Comparison of ENCODE assay signal across 10 cellular contexts in the genomic region with DNA sequence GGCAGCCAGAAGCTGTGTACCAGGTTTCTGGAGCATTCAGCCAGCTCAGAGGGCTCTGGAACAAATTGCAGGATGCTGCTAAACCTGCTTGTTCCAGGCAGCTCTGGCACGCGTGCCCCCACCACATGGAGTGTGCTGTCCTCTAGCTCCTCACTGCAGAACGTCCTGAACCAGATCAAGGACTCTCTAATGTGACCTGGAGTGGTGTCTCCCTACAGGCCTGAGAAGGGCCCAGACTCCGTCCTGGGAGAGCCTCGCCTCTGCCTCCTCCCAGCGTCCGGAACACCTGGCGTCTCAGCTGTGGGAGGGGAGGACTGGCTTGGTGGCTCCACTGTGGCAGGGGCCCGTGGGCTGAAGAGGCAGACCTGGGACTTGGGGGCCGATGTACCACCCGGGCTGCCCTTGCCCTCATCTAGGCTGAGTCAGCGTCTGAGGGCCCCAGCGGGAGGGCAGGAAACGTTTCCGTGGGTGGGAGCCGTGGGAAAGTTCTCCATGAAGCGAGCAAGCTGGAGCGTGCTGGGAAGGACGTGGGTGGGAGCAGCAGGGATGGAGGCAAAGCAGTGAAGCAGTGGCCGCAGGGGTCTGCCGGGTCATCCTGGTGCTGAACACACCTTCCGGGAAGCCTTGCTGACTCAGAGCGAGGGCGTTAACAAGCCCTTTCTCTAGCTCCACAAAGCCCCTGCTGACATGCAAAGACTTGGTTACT.
DNase-seq lines count a peak whose midpoint lies in the region; ATAC-seq and TF ChIP-seq lines count a peak whose summit lies in the region.
"Had no signal": no experiment of that assay in that cellular context is flagged by ENCODE, and none has a peak within 500 bp of the region (broad histone marks: within the 10 kb centered on the region; RNA-seq: fewer than 3 reads in every experiment).

No MANE protein-coding gene starts in this region.

- no peak for TF ChIP-seq EP300 in esophagus muscularis mucosa (IDR thresholded peaks at IDR 0.05)

- no peaks in the 10 kb centered on the region for H3K9me3 ChIP-seq in BLaER1 treated with 17β-estradiol and CSF1 and Interleukin-3, amounts not matched to agents 10 nM and 100 nM (replicated peaks in 1 of 11)
- no peaks in the 10 kb centered on the region for H3K9me3 ChIP-seq in NT2/D1 (ENCODE audit: insufficient read depth, low read length)
- no peaks in the 10 kb centered on the region for H3K9me3 ChIP-seq in neural progenitor cell (ENCODE audit: low read depth)
- H3K9me3 ChIP-seq in esophagus muscularis mucosa: no peaks in the 10 kb centered on the region

- H3K4me3 Mint-ChIP-seq in neural progenitor cell: no peak overlapping the region

- H3F3A ChIP-seq in neural progenitor cell (ENCODE audit: low read depth): no peaks in the 10 kb centered on the region

- peaks cover 4% of the 10 kb centered on the region for H3K27me3 Mint-ChIP-seq in neural progenitor cell (ENCODE audit: insufficient read depth, low read depth)

- intact Hi-C loops in esophagus muscularis mucosa (cut with DNase I): no loop called here

- TF ChIP-seq CTCF in fibroblast of mammary gland (conservative IDR thresholded peaks at IDR 0.05; ENCODE audit: control insufficient read depth, insufficient read depth, low read depth, low read length): no peak
- no peak for TF ChIP-seq CTCF in neural progenitor cell (IDR thresholded peaks at IDR 0.05)
- no peak for TF ChIP-seq CTCF in esophagus muscularis mucosa (IDR thresholded peaks at IDR 0.05)

- peaks cover 0 to 16% (median 4%) of the 10 kb centered on the region in 10 experiments; a peak in 10 of 20 replicates for H3K4me1 ChIP-seq in BLaER1 treated with 17β-estradiol and CSF1 and Interleukin-3, amounts not matched to agents 10 nM and 100 nM
- H3K4me1 ChIP-seq in NT2/D1 (ENCODE audit: insufficient read depth, insufficient read length) (peaks cover 10% of the 10 kb centered on the region), neural progenitor cell (peaks cover 7% of the 10 kb centered on the region), esophagus muscularis mucosa (peaks cover 0 to 4% (median 0%) of the 10 kb centered on the region in 4 donors)

- no peaks in the 10 kb centered on the region for H3K36me3 ChIP-seq in BLaER1 treated with 17β-estradiol and CSF1 and Interleukin-3, amounts not matched to agents 10 nM and 100 nM
- H3K36me3 ChIP-seq in NT2/D1 (ENCODE audit: insufficient read depth, insufficient read length, low read length) (no peaks in the 10 kb centered on the region), neural progenitor cell (no peaks in the 10 kb centered on the region), esophagus muscularis mucosa (no peaks in the 10 kb centered on the region)

- H3K27ac Mint-ChIP-seq in neural progenitor cell: no peak overlapping the region

- ATAC-seq in HG03196 (IDR thresholded peaks at IDR 0.05; ENCODE audit: unreplicated experiment): no peak

- no peak overlapping the region for H3K27ac ChIP-seq in BLaER1 treated with 17β-estradiol and CSF1 and Interleukin-3, amounts not matched to agents 10 nM and 100 nM
- H3K27ac ChIP-seq in neural progenitor cell (no peak overlapping the region), esophagus muscularis mucosa (replicated peaks in 1 of 4) (no peak overlapping the region)

- H4K20me1 ChIP-seq in BLaER1 treated with 17β-estradiol and CSF1 and Interleukin-3, amounts not matched to agents 10 nM and 100 nM: no peaks in the 10 kb centered on the region; a peak in 1 of 22 replicates
- H4K20me1 ChIP-seq in neural progenitor cell (ENCODE audit: low read depth): no peaks in the 10 kb centered on the region

- DNase-seq in NT2/D1 (ENCODE audit: low read depth, low spot score) (peak; percentile 27), fibroblast of mammary gland (ENCODE audit: low read depth) (peak; percentile 97), neural progenitor cell (ENCODE audit: low spot score) (peak; percentile 48), midbrain (lab: John Stamatoyannopoulos, UW) (no peak), esophagus muscularis mucosa (ENCODE audit: extremely low spot score) (no peak), KG1 (lab: John Stamatoyannopoulos, UW) (no peak)
- DNase-seq: activated gamma-delta T cell treated with Interleukin-2 at 50 U/mL for 16 hours, DMS79 treated with DMSO at 0.1 percent for 48 hours had no signal

- H3K36me3 Mint-ChIP-seq in neural progenitor cell: no peaks in the 10 kb centered on the region

- no peak overlapping the region for H3K4me3 ChIP-seq in BLaER1 treated with 17β-estradiol and CSF1 and Interleukin-3, amounts not matched to agents 10 nM and 100 nM
- H3K4me3 ChIP-seq in NT2/D1 (ENCODE audit: insufficient read length, low read depth): no peak overlapping the region
- no peak overlapping the region for H3K4me3 ChIP-seq in fibroblast of mammary gland (ENCODE audit: control insufficient read depth, low read depth, low read length)
- H3K4me3 ChIP-seq in neural progenitor cell: no peak overlapping the region
- no peak overlapping the region for H3K4me3 ChIP-seq in esophagus muscularis mucosa

- no peaks in the 10 kb centered on the region for H3K79me2 ChIP-seq in neural progenitor cell (ENCODE audit: low read depth)

- peak overlapping the region in 6 of 11 experiments; percentile 5 to 70 (median 48); a peak in 9 of 22 replicates for H3K4me2 ChIP-seq in BLaER1 treated with 17β-estradiol and CSF1 and Interleukin-3, amounts not matched to agents 10 nM and 100 nM
- no peak overlapping the region for H3K4me2 ChIP-seq in neural progenitor cell

- H2AFZ ChIP-seq in neural progenitor cell (replicated peaks): peak overlapping the region; percentile 15

- H3K27me3 ChIP-seq in BLaER1 treated with 17β-estradiol and CSF1 and Interleukin-3, amounts not matched to agents 10 nM and 100 nM: no peaks in the 10 kb centered on the region
- H3K27me3 ChIP-seq in NT2/D1 (ENCODE audit: insufficient read depth, insufficient read length) (peaks cover 43% of the 10 kb centered on the region), neural progenitor cell (no peaks in the 10 kb centered on the region), esophagus muscularis mucosa (peaks cover 0 to 32% (median 0%) of the 10 kb centered on the region in 4 donors)

- 60% methylated on average over 16 of the region's 24 CpGs for WGBS in esophagus muscularis mucosa

- H3K4me1 Mint-ChIP-seq in neural progenitor cell: peaks cover 22% of the 10 kb centered on the region

- TF ChIP-seq POLR2A in esophagus muscularis mucosa (IDR thresholded peaks at IDR 0.05; ENCODE audit: low read depth): no peak

- peaks cover 6% of the 10 kb centered on the region for H3K9me3 Mint-ChIP-seq in neural progenitor cell

- no peak overlapping the region for H3K9ac ChIP-seq in BLaER1 treated with 17β-estradiol and CSF1 and Interleukin-3, amounts not matched to agents 10 nM and 100 nM
- H3K9ac ChIP-seq in NT2/D1 (ENCODE audit: insufficient read length, low read depth) (peak overlapping the region; percentile 44), neural progenitor cell (no peak overlapping the region)

Comparison
In these comparisons a context has a peak if more than half of its experiments do, and no peak if none do; other contexts are left out.
1. DNase-seq: peak in NT2/D1 (single experiment), fibroblast of mammary gland (single experiment) and neural progenitor cell (single experiment); none in midbrain (single experiment), esophagus muscularis mucosa (single experiment) and KG1 (single experiment).